Comparison of ENCODE assay signal across 23 cellular contexts in genomic region chr19:44345969-44346368, GRCh38.
DNase-seq lines count a peak whose midpoint lies in the region; ATAC-seq and TF ChIP-seq lines count a peak whose summit lies in the region.
"Had no signal": no experiment of that assay in that cellular context is flagged by ENCODE, and none has a peak within 500 bp of the region (broad histone marks: within the 10 kb centered on the region; RNA-seq: fewer than 3 reads in every experiment).

No MANE protein-coding gene starts in this region.

- DNase-seq in NCI-H2196 treated with DMSO at 0.1 percent for 48 hours (lab: John Stamatoyannopoulos, UW; ENCODE audit: unreplicated experiment) = peak; percentile 3
- no peak for DNase-seq in NCI-H2196 (lab: John Stamatoyannopoulos, UW; ENCODE audit: unreplicated experiment)
- peak; percentile 91 for DNase-seq in NCI-H1105 treated with DMSO at 0.1 percent for 48 hours (lab: John Stamatoyannopoulos, UW)
- DNase-seq in anterior cingulate cortex (lab: John Stamatoyannopoulos, UW) = peak in 36 of 58 donors; percentile 0 to 56 (median 12)
- peak; percentile 12 for DNase-seq in putamen (ENCODE audit: low spot score)
- no peak for DNase-seq in coronary artery (ENCODE audit: low spot score)
- DNase-seq: activated CD4-positive, alpha-beta memory T cell treated with anti-CD3 and anti-CD28 coated beads for 36 hours; aorta; central memory CD4-positive, alpha-beta T cell; EL; HCEC 1CT; kidney glomerular epithelial cell; mammary epithelial cell; NCI-H1436 treated with DMSO at 0.1 percent for 48 hours; SJCRH30; upper lobe of right lung had no signal

- no peak for ATAC-seq in GM21786 (IDR thresholded peaks at IDR 0.05; ENCODE audit: unreplicated experiment)
- ATAC-seq in HG03139 (IDR thresholded peaks at IDR 0.05; ENCODE audit: unreplicated experiment) = no peak
- ATAC-seq: activated CD4-positive, CD25-positive, alpha-beta regulatory T cell treated with anti-CD3 and anti-CD28 coated beads, Interleukin-2, amount 50 U/mL, for 24 hours; activated naive CD4-positive, alpha-beta T cell treated with anti-CD3 and anti-CD28 coated beads, Interleukin-2, amount 50 U/mL, for 72 hours; Panc1; upper lobe of right lung had no signal

- H3K4me3 ChIP-seq in coronary artery = no peak overlapping the region
- H3K4me3 ChIP-seq: BLaER1 treated with 17β-estradiol and CSF1 and Interleukin-3, amounts not matched to agents 10 nM and 100 nM; prostate gland; SJCRH30; upper lobe of right lung had no signal

- TF ChIP-seq CTCF in coronary artery (IDR thresholded peaks at IDR 0.05) = no peak

- no peak overlapping the region for H3K27ac ChIP-seq in coronary artery
- H3K27ac ChIP-seq: BLaER1 treated with 17β-estradiol and CSF1 and Interleukin-3, amounts not matched to agents 10 nM and 100 nM; prostate gland; SJCRH30; upper lobe of right lung had no signal

Comparison
In these comparisons a context has a peak if more than half of its experiments do, and no peak if none do; other contexts are left out.
1. DNase-seq: peak in NCI-H2196 treated with DMSO at 0.1 percent for 48 hours (single experiment), NCI-H1105 treated with DMSO at 0.1 percent for 48 hours (single experiment), anterior cingulate cortex (36 of 58) and putamen (single experiment); none in NCI-H2196 (single experiment) and coronary artery (single experiment).